Comparison of ENCODE assay signal across 8 cellular contexts in genomic region chr10:62492012-62492869, GRCh38.
A peak's percentile ranks its signal among the peaks of the same experiment; 100 is the strongest.
DNase-seq lines count a peak whose midpoint lies in the region; ATAC-seq, FAIRE-seq and TF ChIP-seq lines count a peak whose summit lies in the region.

No MANE protein-coding gene starts in this region.

- no peak for FAIRE-seq in D721Med (lab: Jason Lieb, UNC)

- ATAC-seq in HG02798 (IDR thresholded peaks at IDR 0.05; ENCODE audit: poor library complexity, unreplicated experiment), result peak; percentile 40
- peak; percentile 61; the same call in 2 of the 3 replicates for ATAC-seq in SK-N-SH treated with all-trans-retinoic acid at 6 μM for 48 hours
- ATAC-seq in HG02642 (IDR thresholded peaks at IDR 0.05; ENCODE audit: poor library complexity, unreplicated experiment), result no peak

- DNase-seq in D721Med (ENCODE audit: insufficient read length, low spot score), result no peak
- peak; percentile 43 for DNase-seq in glomerular visceral epithelial cell (ENCODE audit: extremely low spot score)
- DNase-seq in smooth muscle cell of the brain vasculature (ENCODE audit: low read depth, low spot score), result peak; percentile 6
- no peak for DNase-seq in NCI-H446 (lab: John Stamatoyannopoulos, UW)
- no peak for DNase-seq in HuH-7 (ENCODE audit: low spot score)

- TF ChIP-seq CTCF in D721Med (IDR thresholded peaks at IDR 0.05; ENCODE audit: insufficient read depth, missing control alignments), result peak; percentile 10

TF ChIP-seq in SK-N-SH treated with all-trans-retinoic acid at 6 μM for 48 hours, 23 proteins besides CTCF, POLR2A, EP300 and RAD21:
- TF ChIP-seq GLIS3 (CRISPR knock-in tag; IDR thresholded peaks at IDR 0.05) (no peak), ZFP30 (CRISPR knock-in tag; IDR thresholded peaks at IDR 0.05) (no peak), RARB (CRISPR knock-in tag; IDR thresholded peaks at IDR 0.05) (no peak), ZNF8 (CRISPR knock-in tag; IDR thresholded peaks at IDR 0.05) (no peak)
TF ChIP-seq in SK-N-SH treated with all-trans-retinoic acid at 6 μM for 48 hours: peak in this region for 0.

Comparison
In these comparisons a context has a peak if more than half of its experiments do, and no peak if none do; other contexts are left out.
1. DNase-seq: peak in glomerular visceral epithelial cell (single experiment) and smooth muscle cell of the brain vasculature (single experiment); none in D721Med (single experiment), NCI-H446 (0 of 2) and HuH-7 (single experiment).